ENCODE assay signal across 1 cellular context in the genomic region with DNA sequence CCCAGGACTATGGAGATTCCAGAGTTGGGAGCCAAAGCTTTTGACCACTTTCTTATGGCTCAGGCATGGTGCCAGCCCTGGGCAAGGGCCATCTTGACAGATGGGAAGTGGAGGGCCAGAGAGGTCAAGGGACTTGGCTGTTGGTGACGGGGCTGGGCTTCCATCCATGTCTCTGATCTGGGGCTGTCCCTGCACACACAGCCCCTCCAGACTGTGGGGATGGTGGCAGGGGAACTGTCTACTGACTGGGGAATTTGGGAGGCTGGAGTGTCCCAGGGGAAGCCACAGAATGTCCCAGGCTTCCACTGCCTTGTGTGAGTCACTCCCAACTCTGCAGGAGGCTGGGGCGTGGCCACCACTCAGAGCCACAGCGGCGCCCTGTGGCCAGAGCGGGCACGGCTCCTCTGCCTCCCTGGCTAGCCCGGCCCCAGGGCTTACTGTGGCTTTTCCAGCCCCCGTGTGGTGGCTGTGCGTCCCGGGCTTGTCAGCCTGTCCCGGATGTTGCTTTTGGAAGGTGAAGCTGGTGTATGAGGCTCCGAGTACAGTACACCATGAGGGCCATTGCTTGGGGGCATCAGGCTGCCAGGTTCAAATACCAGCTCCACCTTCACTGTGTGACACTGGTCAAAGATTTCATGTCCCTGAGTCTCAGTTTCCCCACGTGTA.
TF ChIP-seq lines count a peak whose summit lies in the region.

No MANE protein-coding gene starts in this region.

TF ChIP-seq in IMR-90, 13 proteins besides CTCF, POLR2A, EP300 and RAD21:
- no peak for TF ChIP-seq RFX5 (IDR thresholded peaks at IDR 0.05; ENCODE audit: low read depth, low read length)
- peak; percentile 43; the same call in 1 of the 2 replicates for TF ChIP-seq MXI1 (IDR thresholded peaks at IDR 0.05; ENCODE audit: borderline replicate concordance, low read depth, low read length)
- TF ChIP-seq, protein P1, sequence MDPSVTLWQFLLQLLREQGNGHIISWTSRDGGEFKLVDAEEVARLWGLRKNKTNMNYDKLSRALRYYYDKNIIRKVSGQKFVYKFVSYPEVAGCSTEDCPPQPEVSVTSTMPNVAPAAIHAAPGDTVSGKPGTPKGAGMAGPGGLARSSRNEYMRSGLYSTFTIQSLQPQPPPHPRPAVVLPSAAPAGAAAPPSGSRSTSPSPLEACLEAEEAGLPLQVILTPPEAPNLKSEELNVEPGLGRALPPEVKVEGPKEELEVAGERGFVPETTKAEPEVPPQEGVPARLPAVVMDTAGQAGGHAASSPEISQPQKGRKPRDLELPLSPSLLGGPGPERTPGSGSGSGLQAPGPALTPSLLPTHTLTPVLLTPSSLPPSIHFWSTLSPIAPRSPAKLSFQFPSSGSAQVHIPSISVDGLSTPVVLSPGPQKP (IDR thresholded peaks at IDR 0.05; ENCODE audit: borderline replicate concordance, low read depth, low read length) = no peak
- TF ChIP-seq CEBPB (IDR thresholded peaks at IDR 0.05; ENCODE audit: low read depth, low read length) = no peak
- peak; percentile 89 for TF ChIP-seq FOS (IDR thresholded peaks at IDR 0.05; ENCODE audit: low read depth, low read length)
- TF ChIP-seq, protein P2, sequence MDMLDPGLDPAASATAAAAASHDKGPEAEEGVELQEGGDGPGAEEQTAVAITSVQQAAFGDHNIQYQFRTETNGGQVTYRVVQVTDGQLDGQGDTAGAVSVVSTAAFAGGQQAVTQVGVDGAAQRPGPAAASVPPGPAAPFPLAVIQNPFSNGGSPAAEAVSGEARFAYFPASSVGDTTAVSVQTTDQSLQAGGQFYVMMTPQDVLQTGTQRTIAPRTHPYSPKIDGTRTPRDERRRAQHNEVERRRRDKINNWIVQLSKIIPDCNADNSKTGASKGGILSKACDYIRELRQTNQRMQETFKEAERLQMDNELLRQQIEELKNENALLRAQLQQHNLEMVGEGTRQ (IDR thresholded peaks at IDR 0.05; ENCODE audit: low read depth, low read length) = peak; percentile 20; the same call in 1 of the 2 replicates
- no peak for TF ChIP-seq NFE2L2 (IDR thresholded peaks at IDR 0.05; ENCODE audit: low read depth, low read length)
- peak; percentile 73 for TF ChIP-seq SMC3 (IDR thresholded peaks at IDR 0.05; ENCODE audit: low read depth, low read length)
- TF ChIP-seq MAFK (IDR thresholded peaks at IDR 0.05; ENCODE audit: low read depth, low read length) = no peak
- no peak for TF ChIP-seq CHD1 (IDR thresholded peaks at IDR 0.05; ENCODE audit: low read depth, low read length)
- TF ChIP-seq MAZ (IDR thresholded peaks at IDR 0.05; ENCODE audit: borderline replicate concordance, low read depth, low read length) = peak; percentile 62; the same call in 1 of the 2 replicates
- TF ChIP-seq BHLHE40 (IDR thresholded peaks at IDR 0.05; ENCODE audit: low read depth, low read length) = 0 out of 2 replicates have a peak, but pooled peaks have one; percentile 16
- TF ChIP-seq RCOR1 (IDR thresholded peaks at IDR 0.05; ENCODE audit: insufficient replicate concordance, low read length) = peak; percentile 68
